In genomic region chr9:124593080-124594058, GRCh38 we compare ENCODE assay signal across 12 cellular contexts.
DNase-seq lines count a peak whose midpoint lies in the region; TF ChIP-seq lines count a peak whose summit lies in the region.
"Had no signal": no experiment of that assay in that cellular context is flagged by ENCODE, and none has a peak within 500 bp of the region (broad histone marks: within the 10 kb centered on the region; RNA-seq: fewer than 3 reads in every experiment).

No MANE protein-coding gene starts in this region.

- H3K4me3 Mint-ChIP-seq in osteocyte (ENCODE audit: unreplicated experiment) = no peak overlapping the region
- H3K4me3 Mint-ChIP-seq: activated T-cell treated with anti-CD3 and anti-CD28 coated beads, Interleukin-2, amount 50 U/mL, for 24 hours had no signal

- no peaks in the 10 kb centered on the region for H3K27me3 ChIP-seq in H7 (ENCODE audit: control insufficient read depth, insufficient read depth, low read length)

- H3K4me3 ChIP-seq in H7 (ENCODE audit: insufficient read depth, low read depth, low read length) = peak overlapping the region; percentile 26
- H3K4me3 ChIP-seq: coronary artery had no signal

- H3K27ac Mint-ChIP-seq in osteocyte (ENCODE audit: unreplicated experiment) = no peak overlapping the region
- H3K27ac Mint-ChIP-seq: activated T-cell treated with anti-CD3 and anti-CD28 coated beads, Interleukin-2, amount 50 U/mL, for 24 hours had no signal

- no peaks in the 10 kb centered on the region for H3K36me3 Mint-ChIP-seq in osteocyte (ENCODE audit: unreplicated experiment)

- DNase-seq in H7 = peak; percentile 75
- peak; percentile 36 for DNase-seq in RPMI7951 (ENCODE audit: low read depth)
- DNase-seq in fibroblast of the conjunctiva (ENCODE audit: low read depth) = peak; percentile 29
- peak; percentile 69 for DNase-seq in retina
- no peak for DNase-seq in SKM-1 treated with dmso at 0.1 percent for 144 hours (lab: John Stamatoyannopoulos, UW; ENCODE audit: unreplicated experiment)
- DNase-seq in osteocyte (ENCODE audit: extremely low spot score, unreplicated experiment) = no peak
- no peak for DNase-seq in DMS153 (lab: John Stamatoyannopoulos, UW)
- DNase-seq: activated T-cell treated with anti-CD3 and anti-CD28 coated beads, Interleukin-2, amount 50 U/mL, for 24 hours; EL; NCI-H526 treated with DMSO at 0.1 percent for 48 hours; posterior cingulate gyrus had no signal

- TF ChIP-seq CTCF in osteocyte (IDR thresholded peaks at IDR 0.05) = no peak

- H3K4me1 Mint-ChIP-seq in osteocyte (ENCODE audit: unreplicated experiment) = peaks cover 17% of the 10 kb centered on the region

- no peaks in the 10 kb centered on the region for H3K36me3 ChIP-seq in H7 (replicated peaks; ENCODE audit: control insufficient read depth, insufficient read depth, low read length)

- peaks cover 26% of the 10 kb centered on the region for H3K27me3 Mint-ChIP-seq in osteocyte (ENCODE audit: unreplicated experiment)

- H3K9me3 Mint-ChIP-seq in osteocyte (ENCODE audit: unreplicated experiment) = no peaks in the 10 kb centered on the region
- H3K9me3 Mint-ChIP-seq: activated T-cell treated with anti-CD3 and anti-CD28 coated beads, Interleukin-2, amount 50 U/mL, for 24 hours had no signal

Comparison
In these comparisons a context has a peak if more than half of its experiments do, and no peak if none do; other contexts are left out.
1. DNase-seq: peak in H7 (single experiment), RPMI7951 (single experiment), fibroblast of the conjunctiva (single experiment) and retina (single experiment); none in SKM-1 treated with dmso at 0.1 percent for 144 hours (single experiment), osteocyte (single experiment) and DMS153 (single experiment).